ENCODE assay signal across 9 cellular contexts in the genomic region with DNA sequence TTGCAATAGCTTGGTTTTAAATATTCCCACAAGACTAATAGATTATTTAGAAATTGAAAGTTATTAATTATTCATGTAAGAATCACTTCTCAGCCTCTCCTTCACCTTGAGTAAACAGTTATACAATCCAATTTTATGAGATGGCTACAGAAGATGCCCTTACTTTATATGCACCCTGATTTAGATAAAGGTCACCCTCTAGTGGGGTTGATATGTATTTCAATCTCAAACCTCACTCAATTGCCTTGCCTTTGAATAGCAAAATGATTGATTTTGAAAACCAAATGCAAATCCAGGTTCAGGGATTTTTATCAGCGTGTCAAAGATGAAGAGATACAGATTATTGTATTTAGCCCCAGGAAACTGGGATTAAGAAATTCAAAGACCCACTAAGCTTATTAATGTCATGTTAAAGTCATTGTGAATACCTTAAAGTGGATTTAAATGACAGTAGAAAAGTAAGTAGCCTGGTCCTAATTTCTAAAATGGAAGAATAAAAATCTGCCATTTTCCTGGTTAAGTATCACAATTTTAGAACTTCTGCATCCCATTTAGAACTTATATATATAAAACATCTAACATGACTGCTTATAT.
A peak's percentile ranks its signal among the peaks of the same experiment; 100 is the strongest.
DNase-seq lines count a peak whose midpoint lies in the region; ATAC-seq and TF ChIP-seq lines count a peak whose summit lies in the region.
"Had no signal": no experiment of that assay in that cellular context is flagged by ENCODE, and none has a peak within 500 bp of the region (broad histone marks: within the 10 kb centered on the region; RNA-seq: fewer than 3 reads in every experiment).

No MANE protein-coding gene starts in this region.

- H3K27me3 ChIP-seq in CD8-positive, alpha-beta T cell (ENCODE audit: insufficient read depth, low read length) = no peaks in the 10 kb centered on the region
- no peaks in the 10 kb centered on the region for H3K27me3 ChIP-seq in left lung

- no peak overlapping the region for H3K4me3 Mint-ChIP-seq in CD8-positive, alpha-beta T cell
- H3K4me3 Mint-ChIP-seq: immature natural killer cell had no signal

- no peaks in the 10 kb centered on the region for H3K36me3 Mint-ChIP-seq in CD8-positive, alpha-beta T cell
- H3K36me3 Mint-ChIP-seq: immature natural killer cell had no signal

- ATAC-seq in CD8-positive, alpha-beta T cell = no peak
- ATAC-seq in GM19043 (IDR thresholded peaks at IDR 0.05; ENCODE audit: low read depth, unreplicated experiment) = peak; percentile 74
- peak; percentile 94 for ATAC-seq in HG03159 (IDR thresholded peaks at IDR 0.05; ENCODE audit: unreplicated experiment)
- ATAC-seq in left lung = peak; percentile 89
- ATAC-seq in HG03025 (IDR thresholded peaks at IDR 0.05; ENCODE audit: low FRiP score, unreplicated experiment) = no peak

- DNase-seq in CD8-positive, alpha-beta T cell = no peak
- DNase-seq in NCI-H345 (lab: John Stamatoyannopoulos, UW) = peak; percentile 33
- DNase-seq in cardiac fibroblast (ENCODE audit: low read depth in 2 of 2) = peak; percentile 46 to 71
- no peak for DNase-seq in left lung
- DNase-seq in activated CD8-positive, alpha-beta memory T cell treated with anti-CD3 and anti-CD28 coated beads, Interleukin-2, amount 50 U/mL, for 4 hours = no peak

- POLR2A ChIA-PET in CD8-positive, alpha-beta T cell (lab: Charles Lee) = no interaction called here

- CTCF ChIA-PET in CD8-positive, alpha-beta T cell (lab: Charles Lee) = interaction anchor here (0.6 to 2.3 kb wide), 7 partner anchors 176 to 613 kb away, joined by 3 to 11 read pairs (median 7); no protein-coding TSS in a partner anchor

- no peaks in the 10 kb centered on the region for H3K36me3 ChIP-seq in CD8-positive, alpha-beta T cell (ENCODE audit: insufficient read depth, low read length)
- no peaks in the 10 kb centered on the region for H3K36me3 ChIP-seq in left lung

- peaks cover 11% of the 10 kb centered on the region for H3K27me3 Mint-ChIP-seq in CD8-positive, alpha-beta T cell (ENCODE audit: low read depth)

- no peaks in the 10 kb centered on the region for H3K4me1 ChIP-seq in CD8-positive, alpha-beta T cell (ENCODE audit: insufficient read depth, low read length)
- no peaks in the 10 kb centered on the region for H3K4me1 ChIP-seq in left lung

- H3K27ac ChIP-seq in CD8-positive, alpha-beta T cell (ENCODE audit: low read depth, low read length) = no peak overlapping the region
- H3K27ac ChIP-seq in left lung = no peak overlapping the region

- H3K9me3 ChIP-seq in CD8-positive, alpha-beta T cell (ENCODE audit: low read length) = no peaks in the 10 kb centered on the region
- H3K9me3 ChIP-seq in left lung = no peaks in the 10 kb centered on the region

- intact Hi-C loops in CD8-positive, alpha-beta T cell (cut with DNase I, micrococcal nuclease) = loop anchor here (1.0 to 2.0 kb wide), 2 partner anchors 243 to 613 kb away; no protein-coding TSS in a partner anchor
- intact Hi-C loops in left lung (cut with DNase I) = no loop called here

- H3K27ac Mint-ChIP-seq in CD8-positive, alpha-beta T cell = no peak overlapping the region
- H3K27ac Mint-ChIP-seq: immature natural killer cell had no signal

- no peaks in the 10 kb centered on the region for H3K4me1 Mint-ChIP-seq in CD8-positive, alpha-beta T cell (ENCODE audit: low read depth)
- H3K4me1 Mint-ChIP-seq: immature natural killer cell had no signal

- H3K4me3 ChIP-seq in CD8-positive, alpha-beta T cell (ENCODE audit: low read depth, low read length) = no peak overlapping the region
- H3K4me3 ChIP-seq in cardiac fibroblast (replicated peaks in 1 of 2; ENCODE audit: low read depth in 2 of 2, low read length in 2 of 2) = no peak overlapping the region
- no peak overlapping the region for H3K4me3 ChIP-seq in left lung

- H3K9me3 Mint-ChIP-seq in CD8-positive, alpha-beta T cell = no peaks in the 10 kb centered on the region
- H3K9me3 Mint-ChIP-seq: immature natural killer cell had no signal

- TF ChIP-seq CTCF in CD8-positive, alpha-beta T cell (IDR thresholded peaks at IDR 0.05) = peak; percentile 60
- TF ChIP-seq CTCF in cardiac fibroblast (IDR thresholded peaks at IDR 0.05; ENCODE audit: low read depth, low read length) = peak; percentile 50
- TF ChIP-seq CTCF in left lung (IDR thresholded peaks at IDR 0.05) = peak; percentile 20

Comparison
In these comparisons a context has a peak if more than half of its experiments do, and no peak if none do; other contexts are left out.
1. ATAC-seq: peak in GM19043 (single experiment), HG03159 (single experiment) and left lung (single experiment); none in CD8-positive, alpha-beta T cell (single experiment) and HG03025 (single experiment).
2. DNase-seq: peak in NCI-H345 (single experiment) and cardiac fibroblast (2 of 2); none in CD8-positive, alpha-beta T cell (0 of 7), left lung (0 of 2) and activated CD8-positive, alpha-beta memory T cell treated with anti-CD3 and anti-CD28 coated beads, Interleukin-2, amount 50 U/mL, for 4 hours (single experiment).
3. intact Hi-C loops: an anchor here in CD8-positive, alpha-beta T cell (1.0 to 2.0 kb wide); none called in left lung.
4. Peak in every context shown above with its lines, with median percentiles within 50 percentile points of each other: CTCF ChIP-seq.